ENCODE assay signal across 7 cellular contexts in genomic region chr6:3068329-3069223, GRCh38. TPM values are rescaled to one million over a fixed set of nuclear protein-coding genes. Genes with fewer than 3 reads are reported as not detected.
A peak's percentile ranks its signal among the peaks of the same experiment; 100 is the strongest.
DNase-seq lines count a peak whose midpoint lies in the region; ATAC-seq, FAIRE-seq and TF ChIP-seq lines count a peak whose summit lies in the region.

Gene RIPK1 (plus strand): TSS chr6:3068494. CDS start chr6:3076824, 8,330 bp downstream.

- H4K20me1 ChIP-seq in astrocyte (ENCODE audit: insufficient read depth, low read length): peaks cover 36% of the 10 kb centered on the region

- peak within 1 kb of the TSS; percentile 77 for H3K4me3 ChIP-seq in astrocyte (ENCODE audit: insufficient read depth, low read depth, low read length)
- H3K4me3 ChIP-seq in retinal pigment epithelial cell (ENCODE audit: low read length): peak within 1 kb of the TSS; percentile 79

- H3K79me2 ChIP-seq in astrocyte (ENCODE audit: insufficient read depth, low read length): peaks cover 53% of the 10 kb centered on the region

- H3K4me2 ChIP-seq in astrocyte (ENCODE audit: low read length): peak within 1 kb of the TSS; percentile 95

- peak within 1 kb of the TSS; percentile 97 for H3K27ac ChIP-seq in astrocyte (ENCODE audit: low read depth, low read length)

- no peaks in the 10 kb centered on the region for H3K9me3 Mint-ChIP-seq in astrocyte (ENCODE audit: unreplicated experiment)

- ATAC-seq in GM18502 (IDR thresholded peaks at IDR 0.05; ENCODE audit: poor library complexity, unreplicated experiment): peak; percentile 81
- ATAC-seq in HG02870 (IDR thresholded peaks at IDR 0.05; ENCODE audit: unreplicated experiment): peak; percentile 86

- no peaks in the 10 kb centered on the region for H3K36me3 ChIP-seq in astrocyte (ENCODE audit: insufficient read depth, low read length)

- H3K9me3 ChIP-seq in astrocyte (ENCODE audit: insufficient read depth, low read depth, low read length): no peaks in the 10 kb centered on the region

- TF ChIP-seq CTCF in astrocyte (IDR thresholded peaks at IDR 0.05; ENCODE audit: insufficient read depth, low read depth, low read length) (no peak), retinal pigment epithelial cell (conservative IDR thresholded peaks at IDR 0.05; ENCODE audit: low read depth, low read length) (peak; percentile 29)

- H2AFZ ChIP-seq in astrocyte (ENCODE audit: low read depth, low read length): peak within 1 kb of the TSS; percentile 78

- peaks cover 3% of the 10 kb centered on the region for H3K4me1 ChIP-seq in astrocyte (ENCODE audit: insufficient read depth, low read length)

- DNase-seq in NCI-H146 (lab: John Stamatoyannopoulos, UW): peak; percentile 90
- DNase-seq in T-helper 22 cell (ENCODE audit: low read depth): peak; percentile 91
- peak; percentile 72 for DNase-seq in astrocyte (ENCODE audit: low read depth)
- peak; percentile 96 for DNase-seq in hepatic stellate cell (ENCODE audit: low spot score)
- DNase-seq in retinal pigment epithelial cell (ENCODE audit: low read depth): peak; percentile 41

- no peaks in the 10 kb centered on the region for H3K36me3 Mint-ChIP-seq in astrocyte (ENCODE audit: low read depth, unreplicated experiment)

- H3K27me3 ChIP-seq in astrocyte (ENCODE audit: insufficient read depth, low read length): no peaks in the 10 kb centered on the region

- no peak for FAIRE-seq in astrocyte (lab: Jason Lieb, UNC)

- H3K4me3 Mint-ChIP-seq in astrocyte (ENCODE audit: unreplicated experiment): peak within 1 kb of the TSS; percentile 96

- H3K9ac ChIP-seq in astrocyte (ENCODE audit: low read length): peak within 1 kb of the TSS; percentile 96

- H3K27ac Mint-ChIP-seq in astrocyte (ENCODE audit: unreplicated experiment): peak within 1 kb of the TSS; percentile 98

- peaks cover 13% of the 10 kb centered on the region for H3K4me1 Mint-ChIP-seq in astrocyte (ENCODE audit: low read depth, unreplicated experiment)

- no peaks in the 10 kb centered on the region for H3K27me3 Mint-ChIP-seq in astrocyte (ENCODE audit: low read depth, unreplicated experiment)

RNA-seq across cellular contexts. Expression of gene RIPK1, which starts in this region (rescaled TPM):
- total RNA-seq in astrocyte: 21.9 and 23.4 TPM in 2 replicates

Comparison
In these comparisons a context has a peak if more than half of its experiments do, and no peak if none do; other contexts are left out.
1. Peak in every context shown above with its lines: DNase-seq, ATAC-seq, H3K4me3 ChIP-seq and H3K27ac ChIP-seq.
2. DNase-seq: peak in every context shown above with its lines; median percentile 96 in hepatic stellate cell; 91 in T-helper 22 cell; 90 in NCI-H146; 72 in astrocyte; 41 in retinal pigment epithelial cell.